Comparison of ENCODE assay signal across 1 cellular context in genomic region chr1:17831619-17832018, GRCh38.
TF ChIP-seq lines count a peak whose summit lies in the region.

No MANE protein-coding gene starts in this region.

TF ChIP-seq in HepG2, 621 proteins besides CTCF, POLR2A, EP300 and RAD21 (continued from another document):
- TF ChIP-seq REST (IDR thresholded peaks at IDR 0.05; ENCODE audit: borderline replicate concordance in 1 of 2, low read depth in 1 of 2, low read length in 2 of 2) (peak; percentile 71 to 93), XBP1 (CRISPR knock-in tag; IDR thresholded peaks at IDR 0.05) (no peak), NFYB (CRISPR knock-in tag; IDR thresholded peaks at IDR 0.05) (no peak), ZNF691 (CRISPR knock-in tag; IDR thresholded peaks at IDR 0.05; ENCODE audit: borderline replicate concordance, low read depth) (no peak), ZNF224 (CRISPR knock-in tag; IDR thresholded peaks at IDR 0.05) (no peak), ZNF205 (CRISPR knock-in tag; IDR thresholded peaks at IDR 0.05) (no peak)
TF ChIP-seq in HepG2: peak in this region for 4.
